In the genomic region with DNA sequence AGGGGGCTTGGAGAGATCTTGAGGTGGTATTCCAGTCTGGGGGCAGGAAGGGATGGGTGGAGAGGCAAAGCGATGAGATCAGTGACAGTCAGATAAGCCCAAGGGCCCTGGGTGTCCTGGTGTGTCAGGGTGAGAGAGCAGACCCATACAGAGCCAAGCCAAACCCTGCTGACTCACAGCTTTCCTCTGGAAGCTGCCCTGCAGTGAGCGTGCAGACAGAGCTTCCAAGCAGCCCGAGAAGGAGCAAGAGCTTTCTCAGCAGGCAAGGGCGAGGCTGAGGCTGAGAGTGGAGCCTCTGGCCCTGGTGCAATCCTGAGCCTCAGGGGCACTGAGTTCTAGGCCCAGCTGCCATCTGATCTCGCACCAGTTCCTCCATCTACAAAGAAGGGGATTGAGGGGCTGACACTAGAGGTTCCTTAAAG, we compare ENCODE assay signal across 9 cellular contexts.
DNase-seq lines count a peak whose midpoint lies in the region; ATAC-seq and TF ChIP-seq lines count a peak whose summit lies in the region.
"Had no signal": no experiment of that assay in that cellular context is flagged by ENCODE, and none has a peak within 500 bp of the region (broad histone marks: within the 10 kb centered on the region; RNA-seq: fewer than 3 reads in every experiment).

No MANE protein-coding gene starts in this region.

- CTCF ChIA-PET in WTC11 (lab: Charles Lee) = interaction anchor here (1.4 kb wide), 1 partner anchor 52 kb away, joined by 4 read pairs; no protein-coding TSS in a partner anchor
- CTCF ChIA-PET in activated CD4-positive, alpha-beta T cell treated with anti-CD3 and anti-CD28 coated beads, Interleukin-2, amount 10 ng/mL, durations not matched to agents 7 days and 5 days (lab: Charles Lee) = interaction anchor here (0.8 to 1.1 kb wide), 2 partner anchors 26 to 92 kb away, joined by 3 read pairs; no protein-coding TSS in a partner anchor

- no peak overlapping the region for H3K27ac Mint-ChIP-seq in WTC11
- no peak overlapping the region for H3K27ac Mint-ChIP-seq in activated CD4-positive, alpha-beta T cell treated with anti-CD3 and anti-CD28 coated beads, Interleukin-2, amount 10 ng/mL, durations not matched to agents 7 days and 5 days

- H3K9me3 Mint-ChIP-seq in WTC11 = no peaks in the 10 kb centered on the region
- H3K9me3 Mint-ChIP-seq in activated CD4-positive, alpha-beta T cell treated with anti-CD3 and anti-CD28 coated beads, Interleukin-2, amount 10 ng/mL, durations not matched to agents 7 days and 5 days = no peaks in the 10 kb centered on the region

- no peak for TF ChIP-seq CTCF in WTC11 (IDR thresholded peaks at IDR 0.05)

- DNase-seq in GM04504 (ENCODE audit: low read depth) = peak; percentile 89
- DNase-seq in WTC11 (ENCODE audit: low spot score) = no peak
- peak; percentile 74 for DNase-seq in left cardiac atrium
- DNase-seq in sciatic nerve (ENCODE audit: low spot score) = no peak
- no peak for DNase-seq in activated CD4-positive, alpha-beta T cell treated with anti-CD3 and anti-CD28 coated beads, Interleukin-2, amount 10 ng/mL, durations not matched to agents 7 days and 5 days
- no peak for DNase-seq in HuH-7 (ENCODE audit: low spot score)
- DNase-seq: spleen had no signal

- no peak overlapping the region for H3K4me3 Mint-ChIP-seq in WTC11
- no peak overlapping the region for H3K4me3 Mint-ChIP-seq in activated CD4-positive, alpha-beta T cell treated with anti-CD3 and anti-CD28 coated beads, Interleukin-2, amount 10 ng/mL, durations not matched to agents 7 days and 5 days

- H3K36me3 Mint-ChIP-seq in WTC11 = no peaks in the 10 kb centered on the region
- no peaks in the 10 kb centered on the region for H3K36me3 Mint-ChIP-seq in activated CD4-positive, alpha-beta T cell treated with anti-CD3 and anti-CD28 coated beads, Interleukin-2, amount 10 ng/mL, durations not matched to agents 7 days and 5 days (ENCODE audit: low read depth)

- POLR2A ChIA-PET in WTC11 (lab: Charles Lee) = no interaction called here
- POLR2A ChIA-PET in activated CD4-positive, alpha-beta T cell treated with anti-CD3 and anti-CD28 coated beads, Interleukin-2, amount 10 ng/mL, durations not matched to agents 7 days and 5 days (lab: Charles Lee) = no interaction called here

- H3K27me3 Mint-ChIP-seq in WTC11 (ENCODE audit: low read depth) = no peaks in the 10 kb centered on the region
- H3K27me3 Mint-ChIP-seq in activated CD4-positive, alpha-beta T cell treated with anti-CD3 and anti-CD28 coated beads, Interleukin-2, amount 10 ng/mL, durations not matched to agents 7 days and 5 days = no peaks in the 10 kb centered on the region

- H3K4me1 Mint-ChIP-seq in WTC11 = peaks cover 31% of the 10 kb centered on the region
- H3K4me1 Mint-ChIP-seq in activated CD4-positive, alpha-beta T cell treated with anti-CD3 and anti-CD28 coated beads, Interleukin-2, amount 10 ng/mL, durations not matched to agents 7 days and 5 days = no peaks in the 10 kb centered on the region

- peak; percentile 79 for ATAC-seq in WTC11
- peak; percentile 75 to 98 for ATAC-seq in left cardiac atrium
- ATAC-seq in sciatic nerve = peak; percentile 87
- no peak for ATAC-seq in HG02642 (IDR thresholded peaks at IDR 0.05; ENCODE audit: poor library complexity, unreplicated experiment)
- ATAC-seq in GM19455 (IDR thresholded peaks at IDR 0.05; ENCODE audit: unreplicated experiment) = no peak

- intact Hi-C loops in left cardiac atrium (cut with DNase I) (no loop called here), sciatic nerve (cut with DNase I) (no loop called here)

TF ChIP-seq in WTC11, 78 proteins besides CTCF, POLR2A, EP300 and RAD21:
- TF ChIP-seq FOXP1 (CRISPR knock-in tag; IDR thresholded peaks at IDR 0.05; ENCODE audit: borderline replicate concordance) = no peak
- TF ChIP-seq, protein P1, sequence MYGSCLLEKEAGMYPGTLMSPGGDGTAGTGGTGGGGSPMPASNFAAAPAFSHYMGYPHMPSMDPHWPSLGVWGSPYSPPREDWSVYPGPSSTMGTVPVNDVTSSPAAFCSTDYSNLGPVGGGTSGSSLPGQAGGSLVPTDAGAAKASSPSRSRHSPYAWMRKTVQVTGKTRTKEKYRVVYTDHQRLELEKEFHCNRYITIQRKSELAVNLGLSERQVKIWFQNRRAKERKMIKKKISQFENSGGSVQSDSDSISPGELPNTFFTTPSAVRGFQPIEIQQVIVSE (CRISPR knock-in tag; IDR thresholded peaks at IDR 0.05; ENCODE audit: borderline replicate concordance) = no peak
- no peak for TF ChIP-seq JAZF1 (CRISPR knock-in tag; IDR thresholded peaks at IDR 0.05)
- no peak for TF ChIP-seq NFYB (CRISPR knock-in tag; conservative IDR thresholded peaks at IDR 0.05; ENCODE audit: low read depth)
- TF ChIP-seq RELA (CRISPR knock-in tag; IDR thresholded peaks at IDR 0.05; ENCODE audit: borderline replicate concordance) = no peak
- TF ChIP-seq CBFB (CRISPR knock-in tag; IDR thresholded peaks at IDR 0.05; ENCODE audit: low read depth) = no peak
- TF ChIP-seq TEAD4 (CRISPR knock-in tag; IDR thresholded peaks at IDR 0.05) = no peak
- TF ChIP-seq, protein P2, sequence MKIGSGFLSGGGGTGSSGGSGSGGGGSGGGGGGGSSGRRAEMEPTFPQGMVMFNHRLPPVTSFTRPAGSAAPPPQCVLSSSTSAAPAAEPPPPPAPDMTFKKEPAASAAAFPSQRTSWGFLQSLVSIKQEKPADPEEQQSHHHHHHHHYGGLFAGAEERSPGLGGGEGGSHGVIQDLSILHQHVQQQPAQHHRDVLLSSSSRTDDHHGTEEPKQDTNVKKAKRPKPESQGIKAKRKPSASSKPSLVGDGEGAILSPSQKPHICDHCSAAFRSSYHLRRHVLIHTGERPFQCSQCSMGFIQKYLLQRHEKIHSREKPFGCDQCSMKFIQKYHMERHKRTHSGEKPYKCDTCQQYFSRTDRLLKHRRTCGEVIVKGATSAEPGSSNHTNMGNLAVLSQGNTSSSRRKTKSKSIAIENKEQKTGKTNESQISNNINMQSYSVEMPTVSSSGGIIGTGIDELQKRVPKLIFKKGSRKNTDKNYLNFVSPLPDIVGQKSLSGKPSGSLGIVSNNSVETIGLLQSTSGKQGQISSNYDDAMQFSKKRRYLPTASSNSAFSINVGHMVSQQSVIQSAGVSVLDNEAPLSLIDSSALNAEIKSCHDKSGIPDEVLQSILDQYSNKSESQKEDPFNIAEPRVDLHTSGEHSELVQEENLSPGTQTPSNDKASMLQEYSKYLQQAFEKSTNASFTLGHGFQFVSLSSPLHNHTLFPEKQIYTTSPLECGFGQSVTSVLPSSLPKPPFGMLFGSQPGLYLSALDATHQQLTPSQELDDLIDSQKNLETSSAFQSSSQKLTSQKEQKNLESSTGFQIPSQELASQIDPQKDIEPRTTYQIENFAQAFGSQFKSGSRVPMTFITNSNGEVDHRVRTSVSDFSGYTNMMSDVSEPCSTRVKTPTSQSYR (CRISPR knock-in tag; IDR thresholded peaks at IDR 0.05) = no peak
- TF ChIP-seq TEAD1 (CRISPR knock-in tag; IDR thresholded peaks at IDR 0.05) = no peak
- no peak for TF ChIP-seq SP1 (CRISPR knock-in tag; conservative IDR thresholded peaks at IDR 0.05)

Comparison
In these comparisons a context has a peak if more than half of its experiments do, and no peak if none do; other contexts are left out.
1. DNase-seq: peak in GM04504 (single experiment) and left cardiac atrium (single experiment); none in WTC11 (single experiment), sciatic nerve (single experiment), activated CD4-positive, alpha-beta T cell treated with anti-CD3 and anti-CD28 coated beads, Interleukin-2, amount 10 ng/mL, durations not matched to agents 7 days and 5 days (single experiment) and HuH-7 (single experiment).
2. ATAC-seq: peak in WTC11 (single experiment), left cardiac atrium (2 of 2) and sciatic nerve (single experiment); none in HG02642 (single experiment) and GM19455 (single experiment).